Comparison of ENCODE assay signal across 9 cellular contexts in genomic region chr1:52552505-52553371, GRCh38. TPM values are rescaled to one million over a fixed set of nuclear protein-coding genes. Genes with fewer than 3 reads are reported as not detected.
DNase-seq lines count a peak whose midpoint lies in the region; ATAC-seq, FAIRE-seq and TF ChIP-seq lines count a peak whose summit lies in the region.
"Had no signal": no experiment of that assay in that cellular context is flagged by ENCODE, and none has a peak within 500 bp of the region (broad histone marks: within the 10 kb centered on the region; RNA-seq: fewer than 3 reads in every experiment).

Gene TUT4 (minus strand): TSS chr1:52553092. CDS start chr1:52526280, 26,812 bp downstream.

- H3K4me1 ChIP-seq in kidney (ENCODE audit: control insufficient read depth in 1 of 2, insufficient read depth in 1 of 2, low read depth in 1 of 2, low read length in 2 of 2), result peaks cover 0 to 3% of the 10 kb centered on the region in 2 donors

- peak within 1 kb of the TSS; percentile 80 to 96 for H3K4me3 ChIP-seq in kidney (ENCODE audit: low read length in 2 of 2)

- no peak for FAIRE-seq in kidney (lab: Jason Lieb, UNC)
- FAIRE-seq: A204.1 had no signal

- no peak for TF ChIP-seq CTCF in kidney (IDR thresholded peaks at IDR 0.05; ENCODE audit: borderline replicate concordance, extremely low read depth, insufficient read depth)

- ATAC-seq in HG03045 (IDR thresholded peaks at IDR 0.05; ENCODE audit: unreplicated experiment), result peak; percentile 41

- intact Hi-C loops in kidney (cut with DNase I), result no loop called here

- H3K36me3 ChIP-seq in kidney (ENCODE audit: control insufficient read depth in 1 of 2, insufficient read depth in 2 of 2, low read length in 2 of 2), result no peaks in the 10 kb centered on the region

- DNase-seq in NCI-H1436 (lab: John Stamatoyannopoulos, UW) (peak; percentile 87), NCI-H1436 treated with DMSO at 0.1 percent for 48 hours (lab: John Stamatoyannopoulos, UW) (no peak), NCI-H2196 treated with DMSO at 0.1 percent for 48 hours (lab: John Stamatoyannopoulos, UW; ENCODE audit: unreplicated experiment) (peak; percentile 59), cerebellar cortex (ENCODE audit: low spot score) (peak; percentile 86), kidney (peak; percentile 94)
- peak; percentile 52 for DNase-seq in activated CD4-positive, CD25-positive, alpha-beta regulatory T cell treated with anti-CD3 and anti-CD28 coated beads, Interleukin-2, amount 50 U/mL, for 16 hours (ENCODE audit: low read depth, low spot score)
- peak; percentile 63 to 73 (median 68) for DNase-seq in stimulated activated CD4-positive, alpha-beta T cell treated with anti-CD3 and anti-CD28 coated beads, Interleukin-12 subunit alpha, Interleukin-12 subunit beta, amount 100 ng/mL, for 48 hours (ENCODE audit: low read depth in 2 of 3, low spot score in 1 of 3)

- peak within 1 kb of the TSS; percentile 87 to 90 for H3K9ac ChIP-seq in kidney (ENCODE audit: low read length in 2 of 2)

- H3K27ac ChIP-seq in kidney (ENCODE audit: low read depth in 2 of 2, low read length in 2 of 2), result peak within 1 kb of the TSS; percentile 86 to 94

- no peaks in the 10 kb centered on the region for H3K9me3 ChIP-seq in kidney (ENCODE audit: control insufficient read depth in 1 of 2, low read length in 2 of 2)

RNA-seq across cellular contexts. Expression of gene TUT4, which starts in this region (rescaled TPM):
- total RNA-seq in kidney, result 47.8 TPM
- polyA plus RNA-seq in kidney (ENCODE audit: insufficient read depth, low read depth, low replicate concordance), result 19.7 TPM
